18 cellular contexts compared by ENCODE assay signal in genomic region chr13:20428666-20429644, GRCh38.
DNase-seq lines count a peak whose midpoint lies in the region; ATAC-seq and TF ChIP-seq lines count a peak whose summit lies in the region.
"Had no signal": no experiment of that assay in that cellular context is flagged by ENCODE, and none has a peak within 500 bp of the region (broad histone marks: within the 10 kb centered on the region; RNA-seq: fewer than 3 reads in every experiment).

No MANE protein-coding gene starts in this region.

- DNase-seq in activated T-cell treated with anti-CD3 and anti-CD28 coated beads, Interleukin-2, amount 50 U/mL, for 72 hours: no peak
- DNase-seq in activated T-cell treated with anti-CD3 and anti-CD28 coated beads, Interleukin-2, amount 50 U/mL, for 48 hours: no peak
- DNase-seq in MG63: peak; percentile 13
- peak; percentile 86 for DNase-seq in epithelial cell of esophagus (ENCODE audit: low read depth)
- DNase-seq in stimulated activated naive CD8-positive, alpha-beta T cell treated with anti-CD3 and anti-CD28 coated beads, Interleukin-15, Interleukin-2, amounts not matched to agents 100 U/mL and 50 U/mL, for 24 hours: peak; percentile 36
- DNase-seq in HK-2 (ENCODE audit: unreplicated experiment): no peak
- DNase-seq in COLO829 (ENCODE audit: low spot score): no peak
- DNase-seq in NK-92 treated with Interleukin-12 subunit alpha and Interleukin-12 subunit beta, amount 100 ng/mL, for 24 hours (lab: John Stamatoyannopoulos, UW): no peak
- DNase-seq: activated CD4-positive, CD25-positive, alpha-beta regulatory T cell; Caco-2; heart left ventricle; naive thymus-derived CD8-positive, alpha-beta T cell; NCI-H1417 treated with DMSO at 0.1 percent for 48 hours; SHP77 treated with DMSO at 0.1 percent for 48 hours; small intestine; stimulated activated naive CD4-positive, alpha-beta T cell treated with Interleukin-2 at 50 U/mL for 16 hours; T-helper 17 cell; uterus had no signal

- H3K4me3 ChIP-seq in MG63: no peak overlapping the region
- no peak overlapping the region for H3K4me3 ChIP-seq in epithelial cell of esophagus (ENCODE audit: low read length)
- H3K4me3 ChIP-seq: heart left ventricle, uterus had no signal

- no peak overlapping the region for H3K27ac Mint-ChIP-seq in activated T-cell treated with anti-CD3 and anti-CD28 coated beads, Interleukin-2, amount 50 U/mL, for 72 hours
- H3K27ac Mint-ChIP-seq: T-helper 17 cell had no signal

- H3K36me3 ChIP-seq in MG63: no peaks in the 10 kb centered on the region
- H3K36me3 ChIP-seq: uterus had no signal

- H3K27me3 Mint-ChIP-seq in activated T-cell treated with anti-CD3 and anti-CD28 coated beads, Interleukin-2, amount 50 U/mL, for 72 hours (ENCODE audit: low read depth): no peaks in the 10 kb centered on the region
- H3K27me3 Mint-ChIP-seq: naive thymus-derived CD8-positive, alpha-beta T cell; T-helper 17 cell had no signal

- H3K27me3 ChIP-seq in MG63: no peaks in the 10 kb centered on the region
- H3K27me3 ChIP-seq: heart left ventricle, uterus had no signal

- no peaks in the 10 kb centered on the region for H3K36me3 Mint-ChIP-seq in activated T-cell treated with anti-CD3 and anti-CD28 coated beads, Interleukin-2, amount 50 U/mL, for 72 hours (ENCODE audit: insufficient read depth in 2 of 2)

- H3K9me3 ChIP-seq in MG63: no peaks in the 10 kb centered on the region
- H3K9me3 ChIP-seq: Caco-2, heart left ventricle, uterus had no signal

- H3K9me3 Mint-ChIP-seq in activated T-cell treated with anti-CD3 and anti-CD28 coated beads, Interleukin-2, amount 50 U/mL, for 72 hours: no peaks in the 10 kb centered on the region
- H3K9me3 Mint-ChIP-seq: naive thymus-derived CD8-positive, alpha-beta T cell had no signal

- H3K4me1 Mint-ChIP-seq in activated T-cell treated with anti-CD3 and anti-CD28 coated beads, Interleukin-2, amount 50 U/mL, for 72 hours (ENCODE audit: low read depth): peaks cover 50% of the 10 kb centered on the region

- peak; percentile 30 to 70 for ATAC-seq in activated T-cell treated with anti-CD3 and anti-CD28 coated beads, Interleukin-2, amount 50 U/mL, for 72 hours (replicated peaks in 1 of 2)
- ATAC-seq in stimulated activated naive CD8-positive, alpha-beta T cell treated with anti-CD3 and anti-CD28 coated beads, Interleukin-15, Interleukin-2, amounts not matched to agents 100 U/mL and 50 U/mL, for 24 hours: peak; percentile 70
- ATAC-seq: heart left ventricle; naive thymus-derived CD8-positive, alpha-beta T cell; T-helper 17 cell had no signal

- TF ChIP-seq CTCF in epithelial cell of esophagus (IDR thresholded peaks at IDR 0.05; ENCODE audit: insufficient read depth, low read depth, low read length, missing control alignments): no peak

- no peak overlapping the region for H3K4me3 Mint-ChIP-seq in activated T-cell treated with anti-CD3 and anti-CD28 coated beads, Interleukin-2, amount 50 U/mL, for 72 hours
- H3K4me3 Mint-ChIP-seq: naive thymus-derived CD8-positive, alpha-beta T cell; T-helper 17 cell had no signal

Comparison
In these comparisons a context has a peak if more than half of its experiments do, and no peak if none do; other contexts are left out.
1. DNase-seq: peak in MG63 (single experiment), epithelial cell of esophagus (single experiment) and stimulated activated naive CD8-positive, alpha-beta T cell treated with anti-CD3 and anti-CD28 coated beads, Interleukin-15, Interleukin-2, amounts not matched to agents 100 U/mL and 50 U/mL, for 24 hours (single experiment); none in activated T-cell treated with anti-CD3 and anti-CD28 coated beads, Interleukin-2, amount 50 U/mL, for 72 hours (0 of 2), activated T-cell treated with anti-CD3 and anti-CD28 coated beads, Interleukin-2, amount 50 U/mL, for 48 hours (0 of 2), HK-2 (single experiment), COLO829 (single experiment) and NK-92 treated with Interleukin-12 subunit alpha and Interleukin-12 subunit beta, amount 100 ng/mL, for 24 hours (single experiment).